Comparison of ENCODE assay signal across 25 cellular contexts in genomic region chr17:50758524-50758923, GRCh38. TPM values are rescaled to one million over a fixed set of nuclear protein-coding genes. Genes with fewer than 3 reads are reported as not detected.
DNase-seq lines count a peak whose midpoint lies in the region; ATAC-seq, FAIRE-seq and TF ChIP-seq lines count a peak whose summit lies in the region.
"Had no signal": no experiment of that assay in that cellular context is flagged by ENCODE, and none has a peak within 500 bp of the region (broad histone marks: within the 10 kb centered on the region; RNA-seq: fewer than 3 reads in every experiment).

No MANE protein-coding gene starts in this region.

- H3K4me3 Mint-ChIP-seq in activated CD8-positive, alpha-beta T cell treated with anti-CD3 and anti-CD28 coated beads, Interleukin-2, amount 10 ng/mL, durations not matched to agents 7 days and 5 days, result no peak overlapping the region
- no peak overlapping the region for H3K4me3 Mint-ChIP-seq in activated CD8-positive, alpha-beta T cell treated with anti-CD3 and anti-CD28 coated beads for 36 hours
- H3K4me3 Mint-ChIP-seq in Calu3 (ENCODE audit: low read depth, unreplicated experiment), result no peak overlapping the region
- H3K4me3 Mint-ChIP-seq: CD4-positive, CD25-positive, alpha-beta regulatory T cell; GM23338 had no signal

- intact Hi-C loops in activated CD8-positive, alpha-beta T cell treated with anti-CD3 and anti-CD28 coated beads for 36 hours (cut with micrococcal nuclease), result no loop called here
- intact Hi-C loops in Calu3 (cut with micrococcal nuclease; ENCODE audit: unreplicated experiment), result no loop called here
- intact Hi-C loops in Panc1 (cut with micrococcal nuclease; ENCODE audit: unreplicated experiment), result no loop called here
- intact Hi-C loops in endothelial cell of umbilical vein (cut with micrococcal nuclease), result no loop called here

- BruUV-seq in Calu3 (replicated peaks; lab: Mats Ljungman, UMichigan) (no TSS peak), Panc1 (replicated peaks; lab: Mats Ljungman, UMichigan) (no TSS peak), endothelial cell of umbilical vein (replicated peaks; lab: Mats Ljungman, UMichigan) (TSS peak; percentile 7)

- H3K27me3 Mint-ChIP-seq in activated CD8-positive, alpha-beta T cell treated with anti-CD3 and anti-CD28 coated beads, Interleukin-2, amount 10 ng/mL, durations not matched to agents 7 days and 5 days (ENCODE audit: low read depth), result peaks cover 11% of the 10 kb centered on the region
- H3K27me3 Mint-ChIP-seq in activated CD8-positive, alpha-beta T cell treated with anti-CD3 and anti-CD28 coated beads for 36 hours, result no peaks in the 10 kb centered on the region
- H3K27me3 Mint-ChIP-seq in Calu3 (ENCODE audit: unreplicated experiment), result no peaks in the 10 kb centered on the region

- POLR2A ChIA-PET in activated CD8-positive, alpha-beta T cell treated with anti-CD3 and anti-CD28 coated beads, Interleukin-2, amount 10 ng/mL, durations not matched to agents 7 days and 5 days (lab: Charles Lee), result interaction anchor here (1.4 kb wide), 1 partner anchor 39 kb away, joined by 3 read pairs; the partner anchor contains the start of gene LUC7L3
- POLR2A ChIA-PET in activated CD8-positive, alpha-beta T cell treated with anti-CD3 and anti-CD28 coated beads for 36 hours (lab: Charles Lee), result interaction anchor here (0.6 to 1.4 kb wide), 3 partner anchors 27 to 80 kb away, joined by 3 to 4 read pairs (median 3); no protein-coding TSS in a partner anchor
- POLR2A ChIA-PET in Panc1 (lab: Charles Lee) (no interaction called here), endothelial cell of umbilical vein (lab: Charles Lee) (interaction anchor here (0.6 kb wide), 1 partner anchor 9 kb away, joined by 5 read pairs; no protein-coding TSS in a partner anchor)

- peaks cover 2% of the 10 kb centered on the region for H4K20me1 ChIP-seq in endothelial cell of umbilical vein (replicated peaks; ENCODE audit: control insufficient read depth, extremely low read depth, insufficient read depth, low read length)

- in situ Hi-C loops in Panc1 (cut with HindIII; ENCODE audit: low pct_unique_long_range_greater_than_20kb, low sequenced_read_pairs), result no loop called here

- no peak for TF ChIP-seq POLR2A in endothelial cell of umbilical vein (IDR thresholded peaks at IDR 0.05; ENCODE audit: low read depth, low read length)

- H3K27ac ChIP-seq in Panc1 (ENCODE audit: low read length) (no peak overlapping the region), endothelial cell of umbilical vein (ENCODE audit: insufficient read depth, low read depth, low read length) (no peak overlapping the region)
- H3K27ac ChIP-seq: HL-60, Peyer's patch, SJCRH30 had no signal

- no peak for FAIRE-seq in endothelial cell of umbilical vein (lab: Jason Lieb, UNC)

- no peaks in the 10 kb centered on the region for H3K4me1 ChIP-seq in Panc1 (ENCODE audit: control insufficient read depth, insufficient read depth, low read length)
- H3K4me1 ChIP-seq in endothelial cell of umbilical vein (ENCODE audit: control insufficient read depth, extremely low read depth, insufficient read depth, low read length), result no peaks in the 10 kb centered on the region
- H3K4me1 ChIP-seq: HAP-1, SJCRH30 had no signal

- no peak overlapping the region for H2AFZ ChIP-seq in endothelial cell of umbilical vein (ENCODE audit: low read depth, low read length)
- H2AFZ ChIP-seq: GM23338 had no signal

- H3K9me1 ChIP-seq in endothelial cell of umbilical vein (replicated peaks; ENCODE audit: control insufficient read depth, extremely low read depth, insufficient read depth, low read length), result no peaks in the 10 kb centered on the region

- ATAC-seq in activated CD8-positive, alpha-beta T cell treated with anti-CD3 and anti-CD28 coated beads, Interleukin-2, amount 10 ng/mL, durations not matched to agents 7 days and 5 days, result peak; percentile 9
- ATAC-seq in activated CD8-positive, alpha-beta T cell treated with anti-CD3 and anti-CD28 coated beads for 36 hours, result no peak
- peak; percentile 22; the same call in 1 of the 2 replicates for ATAC-seq in Panc1

- H3K9me3 ChIP-seq in Panc1 (ENCODE audit: control insufficient read depth, insufficient read depth, low read depth, low read length), result no peaks in the 10 kb centered on the region
- H3K9me3 ChIP-seq in endothelial cell of umbilical vein (replicated peaks; ENCODE audit: control insufficient read depth, insufficient read depth, low read length), result no peaks in the 10 kb centered on the region
- H3K9me3 ChIP-seq: HAP-1, Peyer's patch, SJCRH30 had no signal

- no peak overlapping the region for H3K9ac ChIP-seq in endothelial cell of umbilical vein (replicated peaks; ENCODE audit: extremely low read depth, insufficient read depth, low read length)

- no peaks in the 10 kb centered on the region for H3K27me3 ChIP-seq in Panc1 (ENCODE audit: control insufficient read depth, insufficient read depth, low read length)
- H3K27me3 ChIP-seq in endothelial cell of umbilical vein (ENCODE audit: control insufficient read depth in 2 of 2, insufficient read depth in 2 of 2, low read length in 2 of 2), result peaks cover 4 to 5% of the 10 kb centered on the region in 2 experiments
- H3K27me3 ChIP-seq: Peyer's patch, SJCRH30 had no signal

- no peak for TF ChIP-seq CTCF in activated CD8-positive, alpha-beta T cell treated with anti-CD3 and anti-CD28 coated beads for 36 hours (IDR thresholded peaks at IDR 0.05)
- TF ChIP-seq CTCF in Calu3 (IDR thresholded peaks at IDR 0.05; ENCODE audit: unreplicated experiment) (no peak), Panc1 (IDR thresholded peaks at IDR 0.05) (no peak), endothelial cell of umbilical vein (IDR thresholded peaks at IDR 0.05; ENCODE audit: extremely low read depth in 1 of 2, insufficient read depth in 1 of 2, low read depth in 1 of 2, low read length in 2 of 2) (no peak)

- dilution Hi-C loops in endothelial cell of umbilical vein (cut with MboI; ENCODE audit: extremely low pct_ligation_motif_present, low sequenced_read_pairs), result no loop called here

- CTCF ChIA-PET in activated CD8-positive, alpha-beta T cell treated with anti-CD3 and anti-CD28 coated beads, Interleukin-2, amount 10 ng/mL, durations not matched to agents 7 days and 5 days (lab: Charles Lee), result no interaction called here
- CTCF ChIA-PET in activated CD8-positive, alpha-beta T cell treated with anti-CD3 and anti-CD28 coated beads for 36 hours (lab: Charles Lee), result interaction anchor here (1.2 to 1.3 kb wide), 2 partner anchors 25 to 199 kb away, joined by 3 read pairs; no protein-coding TSS in a partner anchor
- CTCF ChIA-PET in Calu3 (lab: Charles Lee) (interaction anchor here (0.7 kb wide), 1 partner anchor 183 kb away, joined by 3 read pairs; no protein-coding TSS in a partner anchor), Panc1 (lab: Charles Lee) (interaction anchor here (0.6 kb wide), 1 partner anchor 193 kb away, joined by 3 read pairs; no protein-coding TSS in a partner anchor), endothelial cell of umbilical vein (lab: Charles Lee) (no interaction called here)

- DNase-seq in activated CD8-positive, alpha-beta T cell treated with anti-CD3 and anti-CD28 coated beads, Interleukin-2, amount 10 ng/mL, durations not matched to agents 7 days and 5 days, result peak; percentile 16
- DNase-seq in activated CD8-positive, alpha-beta T cell treated with anti-CD3 and anti-CD28 coated beads for 36 hours, result no peak
- DNase-seq in Calu3 (no peak), Panc1 (ENCODE audit: low read depth, low spot score) (no peak), endothelial cell of umbilical vein (ENCODE audit: low read depth, low spot score) (no peak), D341Med (ENCODE audit: low spot score) (no peak), HUDEP-2 (lab: John Stamatoyannopoulos, UW; ENCODE audit: unreplicated experiment in 76 of 76) (no peak), NOMO-1 (lab: John Stamatoyannopoulos, UW; ENCODE audit: unreplicated experiment in 2 of 2) (no peak)
- DNase-seq: CD4-positive, CD25-positive, alpha-beta regulatory T cell; COR-L47; EL; GF-D8; Karpas-422; MV-4-11; NCI-H1105 treated with DMSO at 0.1 percent for 48 hours; NCI-H2029 treated with DMSO at 0.1 percent for 48 hours; NCI-H69 had no signal

- H3K79me2 ChIP-seq in endothelial cell of umbilical vein (ENCODE audit: control insufficient read depth, insufficient read depth, low read length), result no peaks in the 10 kb centered on the region

- H3K4me3 ChIP-seq in Panc1 (ENCODE audit: low read depth in 2 of 2, low read length in 2 of 2) (no peak overlapping the region), endothelial cell of umbilical vein (replicated peaks in 1 of 3; ENCODE audit: insufficient read depth in 1 of 3, low read depth in 1 of 3, low read length in 3 of 3) (no peak overlapping the region)
- H3K4me3 ChIP-seq: GM23338, HAP-1, Peyer's patch, SJCRH30 had no signal

- H3K9me3 Mint-ChIP-seq in activated CD8-positive, alpha-beta T cell treated with anti-CD3 and anti-CD28 coated beads, Interleukin-2, amount 10 ng/mL, durations not matched to agents 7 days and 5 days (ENCODE audit: insufficient read depth), result no peaks in the 10 kb centered on the region
- no peaks in the 10 kb centered on the region for H3K9me3 Mint-ChIP-seq in activated CD8-positive, alpha-beta T cell treated with anti-CD3 and anti-CD28 coated beads for 36 hours
- H3K9me3 Mint-ChIP-seq in Calu3 (ENCODE audit: low read depth, unreplicated experiment), result no peaks in the 10 kb centered on the region
- H3K9me3 Mint-ChIP-seq: GM23338 had no signal

- no peak overlapping the region for H3K27ac Mint-ChIP-seq in activated CD8-positive, alpha-beta T cell treated with anti-CD3 and anti-CD28 coated beads, Interleukin-2, amount 10 ng/mL, durations not matched to agents 7 days and 5 days
- H3K27ac Mint-ChIP-seq in activated CD8-positive, alpha-beta T cell treated with anti-CD3 and anti-CD28 coated beads for 36 hours, result no peak overlapping the region
- peak overlapping the region; percentile 2 for H3K27ac Mint-ChIP-seq in Calu3 (ENCODE audit: unreplicated experiment)
- H3K27ac Mint-ChIP-seq: GM23338 had no signal

- H3K36me3 ChIP-seq in Panc1 (ENCODE audit: control insufficient read depth, insufficient read depth, low read length) (peaks cover 18% of the 10 kb centered on the region), endothelial cell of umbilical vein (ENCODE audit: control insufficient read depth in 2 of 2, extremely low read depth in 1 of 2, insufficient read depth in 2 of 2, low read length in 2 of 2) (peaks cover 0 to 19% of the 10 kb centered on the region in 2 experiments)

- no peak overlapping the region for H3K4me2 ChIP-seq in endothelial cell of umbilical vein (ENCODE audit: insufficient read depth, low read length)
- H3K4me2 ChIP-seq: GM23338 had no signal

- peaks cover 16% of the 10 kb centered on the region for H3K36me3 Mint-ChIP-seq in activated CD8-positive, alpha-beta T cell treated with anti-CD3 and anti-CD28 coated beads, Interleukin-2, amount 10 ng/mL, durations not matched to agents 7 days and 5 days (ENCODE audit: low read depth)
- peaks cover 10% of the 10 kb centered on the region for H3K36me3 Mint-ChIP-seq in activated CD8-positive, alpha-beta T cell treated with anti-CD3 and anti-CD28 coated beads for 36 hours (ENCODE audit: low read depth)
- H3K36me3 Mint-ChIP-seq in Calu3 (ENCODE audit: insufficient read depth, unreplicated experiment), result peaks cover 29% of the 10 kb centered on the region

- peaks cover 2% of the 10 kb centered on the region for H3K4me1 Mint-ChIP-seq in activated CD8-positive, alpha-beta T cell treated with anti-CD3 and anti-CD28 coated beads, Interleukin-2, amount 10 ng/mL, durations not matched to agents 7 days and 5 days (ENCODE audit: low read depth)
- peaks cover 6% of the 10 kb centered on the region for H3K4me1 Mint-ChIP-seq in activated CD8-positive, alpha-beta T cell treated with anti-CD3 and anti-CD28 coated beads for 36 hours (ENCODE audit: low read depth)
- H3K4me1 Mint-ChIP-seq in Calu3 (ENCODE audit: low read depth, unreplicated experiment), result peaks cover 14% of the 10 kb centered on the region

RNA-seq across cellular contexts. Expression of gene ANKRD40CL, which starts 8.8 kb away (rescaled TPM):
- total RNA-seq in activated CD8-positive, alpha-beta T cell treated with anti-CD3 and anti-CD28 coated beads, Interleukin-2, amount 10 ng/mL, durations not matched to agents 7 days and 5 days, result not detected
- not detected for total RNA-seq in activated CD8-positive, alpha-beta T cell treated with anti-CD3 and anti-CD28 coated beads for 36 hours
- total RNA-seq in Calu3 (2022) (0.64 TPM in 1 of 2 replicates, not detected in the other), Panc1 (2021; ENCODE audit: unreplicated experiment) (not detected), endothelial cell of umbilical vein (not detected in 2 replicates)
- polyA plus RNA-seq in Panc1 (2012; ENCODE audit: insufficient read length), result not detected
- polyA plus RNA-seq in endothelial cell of umbilical vein, result not detected in 2 replicates
- polyA plus RNA-seq in endothelial cell of umbilical vein (2011; cell fraction: cytosol; rRNA removed), result not detected in 2 replicates
- polyA plus RNA-seq in endothelial cell of umbilical vein (2011; cell fraction: nucleus; rRNA removed), result not detected in 2 replicates
- not detected in 2 replicates for polyA plus RNA-seq in endothelial cell of umbilical vein (2012)
- polyA minus RNA-seq in endothelial cell of umbilical vein, result not detected in 2 replicates
- not detected for polyA minus RNA-seq in endothelial cell of umbilical vein (2011; cell fraction: cytosol; rRNA and poly(A)+ RNA removed)
- not detected in 2 replicates for polyA minus RNA-seq in endothelial cell of umbilical vein (2011; cell fraction: nucleus; rRNA and poly(A)+ RNA removed)
- total RNA-seq: CD4-positive, CD25-positive, alpha-beta regulatory T cell; GM23338; M059J; NCI-H460; SJCRH30 had no signal
- polyA plus RNA-seq: BJ; CD4-positive, CD25-positive, alpha-beta regulatory T cell; GM23338 had no signal

RNA-seq across cellular contexts. Expression of gene LUC7L3, which starts 39.1 kb away (rescaled TPM):
- total RNA-seq in activated CD8-positive, alpha-beta T cell treated with anti-CD3 and anti-CD28 coated beads, Interleukin-2, amount 10 ng/mL, durations not matched to agents 7 days and 5 days, result 100 to 1,000 TPM; 112 to 116 TPM
- 100 to 1,000 TPM; 148 to 160 TPM for total RNA-seq in activated CD8-positive, alpha-beta T cell treated with anti-CD3 and anti-CD28 coated beads for 36 hours
- total RNA-seq in Calu3 (2022), result 152 and 155 TPM in 2 replicates
- 136 TPM for total RNA-seq in Panc1 (2021; ENCODE audit: unreplicated experiment)
- 97.6 TPM for polyA plus RNA-seq in Panc1 (2012; ENCODE audit: insufficient read length)
- total RNA-seq in endothelial cell of umbilical vein, result 111 and 113 TPM in 2 replicates
- 42.3 and 70.9 TPM in 2 replicates for polyA plus RNA-seq in endothelial cell of umbilical vein
- 43.6 and 47.2 TPM in 2 replicates for polyA plus RNA-seq in endothelial cell of umbilical vein (2011; cell fraction: cytosol; rRNA removed)
- polyA plus RNA-seq in endothelial cell of umbilical vein (2011; cell fraction: nucleus; rRNA removed), result 299 and 437 TPM in 2 replicates
- 108 and 113 TPM in 2 replicates for polyA plus RNA-seq in endothelial cell of umbilical vein (2012)
- 43.9 and 55.7 TPM in 2 replicates for polyA minus RNA-seq in endothelial cell of umbilical vein
- polyA minus RNA-seq in endothelial cell of umbilical vein (2011; cell fraction: cytosol; rRNA and poly(A)+ RNA removed), result 12.1 TPM
- polyA minus RNA-seq in endothelial cell of umbilical vein (2011; cell fraction: nucleus; rRNA and poly(A)+ RNA removed), result 95.7 and 120 TPM in 2 replicates

RNA-seq across cellular contexts. Expression of gene ANKRD40, which starts 50.8 kb away (rescaled TPM):
- total RNA-seq in activated CD8-positive, alpha-beta T cell treated with anti-CD3 and anti-CD28 coated beads, Interleukin-2, amount 10 ng/mL, durations not matched to agents 7 days and 5 days, result 10 to 100 TPM; 28.9 to 31.2 TPM
- total RNA-seq in activated CD8-positive, alpha-beta T cell treated with anti-CD3 and anti-CD28 coated beads for 36 hours, result 10 to 100 TPM; 26.3 to 27.3 TPM
- total RNA-seq in Calu3 (2022) (67.2 and 68.5 TPM in 2 replicates), Panc1 (2021; ENCODE audit: unreplicated experiment) (57.2 TPM), endothelial cell of umbilical vein (55.0 and 56.0 TPM in 2 replicates)
- polyA plus RNA-seq in Panc1 (2012; ENCODE audit: insufficient read length), result 28.2 TPM
- 24.3 and 24.5 TPM in 2 replicates for polyA plus RNA-seq in endothelial cell of umbilical vein
- 30.6 and 30.7 TPM in 2 replicates for polyA plus RNA-seq in endothelial cell of umbilical vein (2011; cell fraction: cytosol; rRNA removed)
- polyA plus RNA-seq in endothelial cell of umbilical vein (2011; cell fraction: nucleus; rRNA removed), result 30.4 and 39.3 TPM in 2 replicates
- polyA plus RNA-seq in endothelial cell of umbilical vein (2012), result 21.8 and 30.3 TPM in 2 replicates
- 26.8 and 27.1 TPM in 2 replicates for polyA minus RNA-seq in endothelial cell of umbilical vein
- 19.5 TPM for polyA minus RNA-seq in endothelial cell of umbilical vein (2011; cell fraction: cytosol; rRNA and poly(A)+ RNA removed)
- polyA minus RNA-seq in endothelial cell of umbilical vein (2011; cell fraction: nucleus; rRNA and poly(A)+ RNA removed), result 11.1 and 20.3 TPM in 2 replicates

Comparison
In these comparisons a context has a peak if more than half of its experiments do, and no peak if none do; other contexts are left out.
1. CTCF ChIA-PET loops: an anchor here in activated CD8-positive, alpha-beta T cell treated with anti-CD3 and anti-CD28 coated beads for 36 hours (1.2 to 1.3 kb wide), Calu3 (0.7 kb wide) and Panc1 (0.6 kb wide); none called in activated CD8-positive, alpha-beta T cell treated with anti-CD3 and anti-CD28 coated beads, Interleukin-2, amount 10 ng/mL, durations not matched to agents 7 days and 5 days and endothelial cell of umbilical vein.